13 cellular contexts compared by ENCODE assay signal in genomic region chr21:24955275-24955961, GRCh38.
DNase-seq lines count a peak whose midpoint lies in the region; ATAC-seq and TF ChIP-seq lines count a peak whose summit lies in the region.
"Had no signal": no experiment of that assay in that cellular context is flagged by ENCODE, and none has a peak within 500 bp of the region (broad histone marks: within the 10 kb centered on the region; RNA-seq: fewer than 3 reads in every experiment).

No MANE protein-coding gene starts in this region.

- no peaks in the 10 kb centered on the region for H3K36me3 ChIP-seq in transverse colon

- ATAC-seq in activated naive CD8-positive, alpha-beta T cell treated with anti-CD3 and anti-CD28 coated beads, Interleukin-2, amount 10 ng/mL, durations not matched to agents 7 days and 5 days (ENCODE audit: low read depth) = peak; percentile 26
- ATAC-seq in GM21737 (IDR thresholded peaks at IDR 0.05; ENCODE audit: unreplicated experiment) (peak; percentile 93), HG03342 (IDR thresholded peaks at IDR 0.05; ENCODE audit: unreplicated experiment) (peak; percentile 88)
- ATAC-seq: T-cell had no signal

- no peak for DNase-seq in activated naive CD8-positive, alpha-beta T cell treated with anti-CD3 and anti-CD28 coated beads, Interleukin-2, amount 10 ng/mL, durations not matched to agents 7 days and 5 days
- no peak for DNase-seq in activated naive CD8-positive, alpha-beta T cell treated with anti-CD3 and anti-CD28 coated beads for 36 hours
- DNase-seq in transverse colon (peak; percentile 33), OCI-M2 (lab: John Stamatoyannopoulos, UW; ENCODE audit: unreplicated experiment) (no peak), activated gamma-delta T cell (lab: John Stamatoyannopoulos, UW) (no peak)
- DNase-seq in activated T-helper 2 cell treated with anti-CD3 and anti-CD28 coated beads, Interferon-gamma antibody, Interleukin-2, Interleukin-4, amounts not matched to agents 10 μg/mL and 5 μg/mL and 100 μg/mL, durations not matched to agents 14 hours and 24 hours and 36 hours (ENCODE audit: low spot score) = no peak
- DNase-seq: activated T-cell treated with anti-CD3 and anti-CD28 coated beads, Interleukin-2, amount 50 U/mL, for 1 hour; GDM1; midbrain; NCI-H345; T-cell had no signal

- in situ Hi-C loops in transverse colon (cut with MboI; ENCODE audit: low pct_ligation_motif_present in 1 of 4, low pct_unique_long_range_greater_than_20kb in 1 of 4, low sequenced_read_pairs in 3 of 4) = no loop called here

- H3K36me3 Mint-ChIP-seq in activated naive CD8-positive, alpha-beta T cell treated with anti-CD3 and anti-CD28 coated beads, Interleukin-2, amount 10 ng/mL, durations not matched to agents 7 days and 5 days = no peaks in the 10 kb centered on the region
- no peaks in the 10 kb centered on the region for H3K36me3 Mint-ChIP-seq in activated naive CD8-positive, alpha-beta T cell treated with anti-CD3 and anti-CD28 coated beads for 36 hours
- H3K36me3 Mint-ChIP-seq in activated T-helper 2 cell treated with anti-CD3 and anti-CD28 coated beads, Interferon-gamma antibody, Interleukin-2, Interleukin-4, amounts not matched to agents 10 μg/mL and 5 μg/mL and 100 μg/mL, durations not matched to agents 14 hours and 24 hours and 36 hours (ENCODE audit: low read depth) = no peaks in the 10 kb centered on the region
- H3K36me3 Mint-ChIP-seq: T-cell had no signal

- H3K9me3 ChIP-seq in transverse colon = no peaks in the 10 kb centered on the region

- WGBS in transverse colon (ENCODE audit: low coverage in 1 of 2), 2 donors = 43 to 47% methylated on average over 5 to 6 of the region's 6 CpGs

- no peak for TF ChIP-seq CTCF in transverse colon (IDR thresholded peaks at IDR 0.05)

- intact Hi-C loops in transverse colon (cut with DNase I; ENCODE audit: low total_unique reads) = no loop called here
- intact Hi-C loops in activated T-helper 2 cell treated with anti-CD3 and anti-CD28 coated beads, Interferon-gamma antibody, Interleukin-2, Interleukin-4, amounts not matched to agents 10 μg/mL and 5 μg/mL and 100 μg/mL, durations not matched to agents 14 hours and 24 hours and 36 hours (cut with micrococcal nuclease) = no loop called here

- H3K27ac ChIP-seq in transverse colon = no peak overlapping the region

- no peak overlapping the region for H3K4me3 Mint-ChIP-seq in activated naive CD8-positive, alpha-beta T cell treated with anti-CD3 and anti-CD28 coated beads, Interleukin-2, amount 10 ng/mL, durations not matched to agents 7 days and 5 days
- no peak overlapping the region for H3K4me3 Mint-ChIP-seq in activated naive CD8-positive, alpha-beta T cell treated with anti-CD3 and anti-CD28 coated beads for 36 hours
- no peak overlapping the region for H3K4me3 Mint-ChIP-seq in activated T-helper 2 cell treated with anti-CD3 and anti-CD28 coated beads, Interferon-gamma antibody, Interleukin-2, Interleukin-4, amounts not matched to agents 10 μg/mL and 5 μg/mL and 100 μg/mL, durations not matched to agents 14 hours and 24 hours and 36 hours (ENCODE audit: low read depth)
- H3K4me3 Mint-ChIP-seq: T-cell had no signal

- H3K4me3 ChIP-seq in transverse colon = no peak overlapping the region

- TF ChIP-seq EP300 in transverse colon (IDR thresholded peaks at IDR 0.05; ENCODE audit: low read depth) = no peak

- no peaks in the 10 kb centered on the region for H3K9me3 Mint-ChIP-seq in activated naive CD8-positive, alpha-beta T cell treated with anti-CD3 and anti-CD28 coated beads, Interleukin-2, amount 10 ng/mL, durations not matched to agents 7 days and 5 days
- H3K9me3 Mint-ChIP-seq in activated naive CD8-positive, alpha-beta T cell treated with anti-CD3 and anti-CD28 coated beads for 36 hours = peaks cover 3% of the 10 kb centered on the region
- H3K9me3 Mint-ChIP-seq in activated T-helper 2 cell treated with anti-CD3 and anti-CD28 coated beads, Interferon-gamma antibody, Interleukin-2, Interleukin-4, amounts not matched to agents 10 μg/mL and 5 μg/mL and 100 μg/mL, durations not matched to agents 14 hours and 24 hours and 36 hours = no peaks in the 10 kb centered on the region

- H3K4me1 ChIP-seq in transverse colon = no peaks in the 10 kb centered on the region

- H3K27me3 Mint-ChIP-seq in activated naive CD8-positive, alpha-beta T cell treated with anti-CD3 and anti-CD28 coated beads, Interleukin-2, amount 10 ng/mL, durations not matched to agents 7 days and 5 days = no peaks in the 10 kb centered on the region
- no peaks in the 10 kb centered on the region for H3K27me3 Mint-ChIP-seq in activated naive CD8-positive, alpha-beta T cell treated with anti-CD3 and anti-CD28 coated beads for 36 hours
- H3K27me3 Mint-ChIP-seq in activated T-helper 2 cell treated with anti-CD3 and anti-CD28 coated beads, Interferon-gamma antibody, Interleukin-2, Interleukin-4, amounts not matched to agents 10 μg/mL and 5 μg/mL and 100 μg/mL, durations not matched to agents 14 hours and 24 hours and 36 hours (ENCODE audit: low read depth) = no peaks in the 10 kb centered on the region
- H3K27me3 Mint-ChIP-seq: T-cell had no signal

- no peak overlapping the region for H3K27ac Mint-ChIP-seq in activated naive CD8-positive, alpha-beta T cell treated with anti-CD3 and anti-CD28 coated beads, Interleukin-2, amount 10 ng/mL, durations not matched to agents 7 days and 5 days
- no peak overlapping the region for H3K27ac Mint-ChIP-seq in activated naive CD8-positive, alpha-beta T cell treated with anti-CD3 and anti-CD28 coated beads for 36 hours
- H3K27ac Mint-ChIP-seq in activated T-helper 2 cell treated with anti-CD3 and anti-CD28 coated beads, Interferon-gamma antibody, Interleukin-2, Interleukin-4, amounts not matched to agents 10 μg/mL and 5 μg/mL and 100 μg/mL, durations not matched to agents 14 hours and 24 hours and 36 hours = no peak overlapping the region
- H3K27ac Mint-ChIP-seq: T-cell had no signal

- TF ChIP-seq POLR2A in transverse colon (IDR thresholded peaks at IDR 0.05) = no peak

- POLR2A ChIA-PET in activated naive CD8-positive, alpha-beta T cell treated with anti-CD3 and anti-CD28 coated beads, Interleukin-2, amount 10 ng/mL, durations not matched to agents 7 days and 5 days (lab: Charles Lee) = no interaction called here

- H3K4me1 Mint-ChIP-seq in activated naive CD8-positive, alpha-beta T cell treated with anti-CD3 and anti-CD28 coated beads, Interleukin-2, amount 10 ng/mL, durations not matched to agents 7 days and 5 days = no peaks in the 10 kb centered on the region
- H3K4me1 Mint-ChIP-seq in activated naive CD8-positive, alpha-beta T cell treated with anti-CD3 and anti-CD28 coated beads for 36 hours = peaks cover 3% of the 10 kb centered on the region
- H3K4me1 Mint-ChIP-seq in activated T-helper 2 cell treated with anti-CD3 and anti-CD28 coated beads, Interferon-gamma antibody, Interleukin-2, Interleukin-4, amounts not matched to agents 10 μg/mL and 5 μg/mL and 100 μg/mL, durations not matched to agents 14 hours and 24 hours and 36 hours (ENCODE audit: low read depth) = peaks cover 3% of the 10 kb centered on the region
- H3K4me1 Mint-ChIP-seq: T-cell had no signal

- no peaks in the 10 kb centered on the region for H3K27me3 ChIP-seq in transverse colon

Comparison
In these comparisons a context has a peak if more than half of its experiments do, and no peak if none do; other contexts are left out.
1. ATAC-seq: peak in every context shown above with its lines; median percentile 93 in GM21737; 88 in HG03342; 26 in activated naive CD8-positive, alpha-beta T cell treated with anti-CD3 and anti-CD28 coated beads, Interleukin-2, amount 10 ng/mL, durations not matched to agents 7 days and 5 days.